In genomic region chr17:48624118-48624517, GRCh38 we compare ENCODE assay signal across 20 cellular contexts. TPM values are rescaled to one million over a fixed set of nuclear protein-coding genes. Genes with fewer than 3 reads are reported as not detected.
DNase-seq lines count a peak whose midpoint lies in the region; ATAC-seq, FAIRE-seq and TF ChIP-seq lines count a peak whose summit lies in the region.
"Had no signal": no experiment of that assay in that cellular context is flagged by ENCODE, and none has a peak within 500 bp of the region (broad histone marks: within the 10 kb centered on the region; RNA-seq: fewer than 3 reads in every experiment).

No MANE protein-coding gene starts in this region.

- 88% methylated on average over 5 of the region's 5 CpGs for WGBS in A549 (ENCODE audit: missing lambda C conversion rate)
- WGBS in gastroesophageal sphincter (ENCODE audit: low coverage in 1 of 2), 2 donors = 13 to 16% methylated on average over 4 of the region's 5 CpGs

- peaks cover 60% of the 10 kb centered on the region for H3K27me3 Mint-ChIP-seq in Caco-2 (ENCODE audit: insufficient read depth, unreplicated experiment)
- peaks cover 81% of the 10 kb centered on the region for H3K27me3 Mint-ChIP-seq in activated naive CD8-positive, alpha-beta T cell treated with anti-CD3 and anti-CD28 coated beads, Interleukin-2, amount 50 U/mL, for 24 hours

- H3K4me2 ChIP-seq in A549 = peak overlapping the region; percentile 92

- TF ChIP-seq POLR2A in A549 (IDR thresholded peaks at IDR 0.05; ENCODE audit: low read length) (no peak), gastroesophageal sphincter (IDR thresholded peaks at IDR 0.05) (no peak)

- CTCF ChIA-PET in A549 (lab: Yijun Ruan, JAX) (interaction anchor here (0.9 to 9.7 kb wide), 13 partner anchors 8 to 544 kb away, joined by 3 to 84 read pairs (median 4); no protein-coding TSS in a partner anchor), Caco-2 (lab: Charles Lee) (interaction anchor here (1.6 kb wide), 1 partner anchor 316 kb away, joined by 4 read pairs; no protein-coding TSS in a partner anchor)

- TF ChIP-seq RAD21 in A549 (conservative IDR thresholded peaks at IDR 0.05 in 1 of 2, IDR thresholded peaks at IDR 0.05 in 1 of 2) = no peak

- H3K9me3 ChIP-seq in A549 (no peaks in the 10 kb centered on the region), Caco-2 (no peaks in the 10 kb centered on the region), mucosa of rectum (ENCODE audit: control insufficient read depth in 2 of 2, low read length in 2 of 2) (no peaks in the 10 kb centered on the region), gastroesophageal sphincter (no peaks in the 10 kb centered on the region)
- H3K9me3 ChIP-seq: thoracic aorta had no signal

- TF ChIP-seq EP300 in A549 (IDR thresholded peaks at IDR 0.05) (no peak), gastroesophageal sphincter (IDR thresholded peaks at IDR 0.05) (no peak)

- no peaks in the 10 kb centered on the region for H3K36me3 Mint-ChIP-seq in Caco-2 (ENCODE audit: insufficient read depth, unreplicated experiment)
- no peaks in the 10 kb centered on the region for H3K36me3 Mint-ChIP-seq in activated naive CD8-positive, alpha-beta T cell treated with anti-CD3 and anti-CD28 coated beads, Interleukin-2, amount 50 U/mL, for 24 hours (ENCODE audit: low read depth)

- DNase-seq in A549 (ENCODE audit: low read depth in 1 of 2, low spot score in 1 of 2) = no peak
- no peak for DNase-seq in Caco-2
- DNase-seq in activated naive CD8-positive, alpha-beta T cell treated with anti-CD3 and anti-CD28 coated beads, Interleukin-2, amount 50 U/mL, for 24 hours = no peak
- DNase-seq in NCI-H1092 (lab: John Stamatoyannopoulos, UW) = no peak
- DNase-seq: activated CD4-positive, alpha-beta T cell treated with anti-CD3 and anti-CD28 coated beads, Interleukin-2, amount 50 U/mL, for 1 hour; caudate nucleus; Karpas-422; NCI-H1092 treated with DMSO at 0.1 percent for 48 hours; NCI-H524 treated with DMSO at 0.1 percent for 48 hours; right cardiac atrium; Right ventricle myocardium superior had no signal

- peak overlapping the region; percentile 63 to 84 for H3K9ac ChIP-seq in mucosa of rectum (ENCODE audit: low read depth in 1 of 2, low read length in 2 of 2)

- FAIRE-seq in A549 (lab: Jason Lieb, UNC) = no peak

- H3K4me1 ChIP-seq in A549 = peaks cover 15% of the 10 kb centered on the region
- H3K4me1 ChIP-seq in Caco-2 = peaks cover 11% of the 10 kb centered on the region
- H3K4me1 ChIP-seq in mucosa of rectum (ENCODE audit: control insufficient read depth in 2 of 2, insufficient read depth in 2 of 2, low read length in 2 of 2) = peaks cover 51 to 55% of the 10 kb centered on the region in 2 donors
- H3K4me1 ChIP-seq in gastroesophageal sphincter = peaks cover 0 to 26% (median 23%) of the 10 kb centered on the region in 3 donors

- peaks cover 13% of the 10 kb centered on the region for H3K4me1 Mint-ChIP-seq in Caco-2 (ENCODE audit: low read depth, unreplicated experiment)
- peaks cover 11% of the 10 kb centered on the region for H3K4me1 Mint-ChIP-seq in activated naive CD8-positive, alpha-beta T cell treated with anti-CD3 and anti-CD28 coated beads, Interleukin-2, amount 50 U/mL, for 24 hours

- no peaks in the 10 kb centered on the region for H3K9me3 Mint-ChIP-seq in Caco-2 (ENCODE audit: unreplicated experiment)
- H3K9me3 Mint-ChIP-seq in activated naive CD8-positive, alpha-beta T cell treated with anti-CD3 and anti-CD28 coated beads, Interleukin-2, amount 50 U/mL, for 24 hours = no peaks in the 10 kb centered on the region

- TF ChIP-seq CTCF in A549 (IDR thresholded peaks at IDR 0.05) = no peak
- no peak for TF ChIP-seq CTCF in Caco-2 (IDR thresholded peaks at IDR 0.05; ENCODE audit: insufficient read depth in 1 of 2, low read depth in 1 of 2, low read length in 1 of 2, severe bottlenecking in 1 of 2, unreplicated experiment in 1 of 2)
- no peak for TF ChIP-seq CTCF in gastroesophageal sphincter (IDR thresholded peaks at IDR 0.05)

- POLR2A ChIA-PET in A549 (lab: Yijun Ruan, JAX) = interaction anchor here (2.3 to 2.9 kb wide), 3 partner anchors 10 to 576 kb away, joined by 12 to 45 read pairs (median 30); partner anchors contain the start of genes HOXB8 and NFE2L1
- POLR2A ChIA-PET in Caco-2 (lab: Charles Lee) = no interaction called here

- peak overlapping the region; percentile 85 for H3K4me3 Mint-ChIP-seq in Caco-2 (ENCODE audit: unreplicated experiment)
- peak overlapping the region; percentile 36 for H3K4me3 Mint-ChIP-seq in activated naive CD8-positive, alpha-beta T cell treated with anti-CD3 and anti-CD28 coated beads, Interleukin-2, amount 50 U/mL, for 24 hours

- H3K36me3 ChIP-seq in Caco-2 (ENCODE audit: control insufficient read depth, insufficient read depth, low read length) (no peaks in the 10 kb centered on the region), mucosa of rectum (ENCODE audit: control insufficient read depth in 2 of 2, insufficient read depth in 2 of 2, low read length in 2 of 2) (no peaks in the 10 kb centered on the region), gastroesophageal sphincter (no peaks in the 10 kb centered on the region)
- H3K36me3 ChIP-seq: thoracic aorta had no signal

- H3K27ac ChIP-seq in A549 (no peak overlapping the region; a peak in 2 of 6 replicates), mucosa of rectum (ENCODE audit: low read depth in 2 of 2, low read length in 2 of 2) (peak overlapping the region in 1 of 2 donors; percentile 94), gastroesophageal sphincter (no peak overlapping the region)
- H3K27ac ChIP-seq: thoracic aorta had no signal

- intact Hi-C loops in Caco-2 (cut with micrococcal nuclease; ENCODE audit: unreplicated experiment) = no loop called here

- no peak overlapping the region for H3K27ac Mint-ChIP-seq in Caco-2 (ENCODE audit: unreplicated experiment)
- H3K27ac Mint-ChIP-seq in activated naive CD8-positive, alpha-beta T cell treated with anti-CD3 and anti-CD28 coated beads, Interleukin-2, amount 50 U/mL, for 24 hours = no peak overlapping the region

- no TSS peak for BruUV-seq in Caco-2 (replicated peaks; lab: Mats Ljungman, UMichigan)

- H3K27me3 ChIP-seq in Caco-2 (replicated peaks; ENCODE audit: control insufficient read depth, insufficient read depth, low read length) (peaks cover 33% of the 10 kb centered on the region), mucosa of rectum (ENCODE audit: control insufficient read depth in 2 of 2, insufficient read depth in 2 of 2, low read length in 2 of 2) (peaks cover 17 to 42% of the 10 kb centered on the region in 2 donors), gastroesophageal sphincter (peaks cover 100% of the 10 kb centered on the region)

- ATAC-seq in A549 = no peak
- ATAC-seq in activated naive CD8-positive, alpha-beta T cell treated with anti-CD3 and anti-CD28 coated beads, Interleukin-2, amount 50 U/mL, for 24 hours = no peak
- no peak for ATAC-seq in GM21528 (IDR thresholded peaks at IDR 0.05; ENCODE audit: low FRiP score, unreplicated experiment)
- no peak for ATAC-seq in HG03196 (IDR thresholded peaks at IDR 0.05; ENCODE audit: unreplicated experiment)
- no peak for ATAC-seq in gastroesophageal sphincter
- ATAC-seq: esophagus mucosa, left lobe of liver, right cardiac atrium had no signal

- H3K4me3 ChIP-seq in A549 (peak overlapping the region; percentile 72), Caco-2 (ENCODE audit: low read depth, low read length) (no peak overlapping the region), mucosa of rectum (ENCODE audit: low read length in 2 of 2) (peak overlapping the region; percentile 24 to 69), gastroesophageal sphincter (no peak overlapping the region)

TF ChIP-seq in A549, 52 proteins besides CTCF, POLR2A, EP300 and RAD21 (continues in another document):
- TF ChIP-seq CHD2 (IDR thresholded peaks at IDR 0.05; ENCODE audit: low read length, partially characterized antibody) (no peak), TFCP2L1 (CRISPR knock-in tag; IDR thresholded peaks at IDR 0.05) (no peak)

RNA-seq across cellular contexts. Expression of gene HOXB9, which starts 2.0 kb away (rescaled TPM):
- polyA plus RNA-seq in A549 (2011; rRNA removed) (22.0 and 24.6 TPM in 2 replicates), A549 (2017; fragmentation: RNase III; extraction: RNeasy Plus Mini Kit Qiagen cat#74134 plus additional on column Dnase treatment) (5.6 to 7.3 TPM (median 6.2 TPM) in 3 replicates)
- 10.3 and 12.9 TPM in 2 replicates for polyA plus RNA-seq in A549 (2012; cell fraction: cytosol; rRNA removed)
- 11.1 and 12.9 TPM in 2 replicates for polyA plus RNA-seq in A549 (2012; cell fraction: nucleus; rRNA removed)
- 10.4 and 12.1 TPM in 2 replicates for polyA minus RNA-seq in A549 (2011; rRNA and poly(A)+ RNA removed)
- total RNA-seq in Caco-2 (2022) (4.5 and 5.4 TPM in 2 replicates), gastroesophageal sphincter (not detected)
- total RNA-seq: esophagus mucosa, osteocyte, right cardiac atrium, Right ventricle myocardium superior, thoracic aorta had no signal

RNA-seq across cellular contexts. Expression of gene HOXB8, which starts 9.0 kb away (rescaled TPM):
- polyA plus RNA-seq in A549 (2011; rRNA removed) (8.9 and 11.1 TPM in 2 replicates), A549 (2017; fragmentation: RNase III; extraction: RNeasy Plus Mini Kit Qiagen cat#74134 plus additional on column Dnase treatment) (4.6 to 5.8 TPM (median 4.7 TPM) in 3 replicates)
- 12.3 and 15.2 TPM in 2 replicates for polyA plus RNA-seq in A549 (2012; cell fraction: cytosol; rRNA removed)
- polyA plus RNA-seq in A549 (2012; cell fraction: nucleus; rRNA removed) = 12.8 and 13.1 TPM in 2 replicates
- 4.1 and 5.1 TPM in 2 replicates for polyA minus RNA-seq in A549 (2011; rRNA and poly(A)+ RNA removed)
- total RNA-seq in Caco-2 (2022) (0.39 and 1.2 TPM in 2 replicates), gastroesophageal sphincter (1 to 10 TPM in 1 of 4 donors, under 1 TPM in 1, not detected in 2; 0.27 to 3.9 TPM)
- total RNA-seq: esophagus mucosa, mucosa of gallbladder, osteocyte, right cardiac atrium, Right ventricle myocardium superior had no signal
- polyA plus RNA-seq: right cardiac atrium had no signal

RNA-seq across cellular contexts. Expression of gene HOXB7, which starts 13.3 kb away (rescaled TPM):
- polyA plus RNA-seq in A549 (2011; rRNA removed) (15.4 and 22.3 TPM in 2 replicates), A549 (2017; fragmentation: RNase III; extraction: RNeasy Plus Mini Kit Qiagen cat#74134 plus additional on column Dnase treatment) (27.4 to 32.3 TPM (median 27.4 TPM) in 3 replicates)
- polyA plus RNA-seq in A549 (2012; cell fraction: cytosol; rRNA removed) = 16.9 TPM in 2 replicates
- polyA plus RNA-seq in A549 (2012; cell fraction: nucleus; rRNA removed) = 9.0 and 12.5 TPM in 2 replicates
- polyA minus RNA-seq in A549 (2011; rRNA and poly(A)+ RNA removed) = 6.5 and 6.6 TPM in 2 replicates
- total RNA-seq in Caco-2 (2022) (23.7 and 28.2 TPM in 2 replicates), gastroesophageal sphincter (1 to 10 TPM in 3 of 4 donors, under 1 TPM in 1; 0.78 to 8.9 (median 3.0) TPM)
- total RNA-seq: osteocyte had no signal

RNA-seq across cellular contexts. Expression of gene HOXB6, which starts 19.3 kb away (rescaled TPM):
- 9.4 and 10.2 TPM in 2 replicates for polyA plus RNA-seq in A549 (2011; rRNA removed)
- 8.7 and 9.0 TPM in 2 replicates for polyA plus RNA-seq in A549 (2012; cell fraction: cytosol; rRNA removed)
- 48.0 and 49.7 TPM in 2 replicates for polyA plus RNA-seq in A549 (2012; cell fraction: nucleus; rRNA removed)
- 12.3 to 14.9 TPM (median 14.7 TPM) in 3 replicates for polyA plus RNA-seq in A549 (2017; fragmentation: RNase III; extraction: RNeasy Plus Mini Kit Qiagen cat#74134 plus additional on column Dnase treatment)
- polyA minus RNA-seq in A549 (2011; rRNA and poly(A)+ RNA removed) = 4.4 and 4.9 TPM in 2 replicates
- 1.8 and 1.9 TPM in 2 replicates for total RNA-seq in Caco-2 (2022)
- 10 to 100 TPM in 1 of 4 donors, 1 to 10 TPM in 3; 4.9 to 40.1 (median 5.1) TPM for total RNA-seq in gastroesophageal sphincter
- total RNA-seq: osteocyte had no signal

RNA-seq across cellular contexts. Expression of gene HOXB5, which starts 30.5 kb away (rescaled TPM):
- 2.5 and 2.7 TPM in 2 replicates for polyA plus RNA-seq in A549 (2011; rRNA removed)
- polyA plus RNA-seq in A549 (2012; cell fraction: cytosol; rRNA removed) = 1.9 and 2.5 TPM in 2 replicates
- 21.9 and 24.5 TPM in 2 replicates for polyA plus RNA-seq in A549 (2012; cell fraction: nucleus; rRNA removed)
- polyA plus RNA-seq in A549 (2017; fragmentation: RNase III; extraction: RNeasy Plus Mini Kit Qiagen cat#74134 plus additional on column Dnase treatment) = 2.1 to 3.0 TPM (median 2.4 TPM) in 3 replicates
- polyA minus RNA-seq in A549 (2011; rRNA and poly(A)+ RNA removed) = 0.39 and 0.74 TPM in 2 replicates
- total RNA-seq in Caco-2 (2022) = not detected in 2 replicates
- 1 to 10 TPM in 3 of 4 donors, under 1 TPM in 1; 0.27 to 2.7 (median 1.4) TPM for total RNA-seq in gastroesophageal sphincter
- total RNA-seq: osteocyte had no signal

Comparison
In these comparisons a context has a peak if more than half of its experiments do, and no peak if none do; other contexts are left out.
1. H3K4me3 ChIP-seq: peak in A549 (single experiment) and mucosa of rectum (2 of 2); none in Caco-2 (single experiment) and gastroesophageal sphincter (0 of 2).